Comparison of ENCODE assay signal across 1 cellular context in the genomic region with DNA sequence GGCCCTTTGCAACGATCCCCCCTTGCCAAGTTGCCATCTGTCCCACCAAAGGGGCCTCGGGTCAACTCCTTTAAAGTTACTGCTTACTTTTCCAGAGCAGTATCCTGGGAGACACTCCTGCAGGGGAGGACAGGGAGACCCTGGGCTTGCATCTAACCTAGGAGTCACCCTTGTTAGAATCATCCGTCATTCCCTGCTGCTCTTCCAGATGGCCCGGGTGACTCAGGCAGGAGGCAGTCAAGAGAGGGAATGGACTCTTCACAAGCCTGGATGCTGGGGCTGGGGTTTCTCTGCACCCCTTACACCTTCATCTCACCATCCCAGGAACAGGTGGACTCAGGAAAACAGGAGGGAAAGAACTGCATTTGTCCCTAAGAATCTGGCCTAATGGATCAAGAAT.
TF ChIP-seq lines count a peak whose summit lies in the region.

No MANE protein-coding gene starts in this region.

TF ChIP-seq in SK-N-SH treated with all-trans-retinoic acid at 6 μM for 48 hours, 23 proteins besides CTCF, POLR2A, EP300 and RAD21 (continued from another document):
- TF ChIP-seq, protein P1, sequence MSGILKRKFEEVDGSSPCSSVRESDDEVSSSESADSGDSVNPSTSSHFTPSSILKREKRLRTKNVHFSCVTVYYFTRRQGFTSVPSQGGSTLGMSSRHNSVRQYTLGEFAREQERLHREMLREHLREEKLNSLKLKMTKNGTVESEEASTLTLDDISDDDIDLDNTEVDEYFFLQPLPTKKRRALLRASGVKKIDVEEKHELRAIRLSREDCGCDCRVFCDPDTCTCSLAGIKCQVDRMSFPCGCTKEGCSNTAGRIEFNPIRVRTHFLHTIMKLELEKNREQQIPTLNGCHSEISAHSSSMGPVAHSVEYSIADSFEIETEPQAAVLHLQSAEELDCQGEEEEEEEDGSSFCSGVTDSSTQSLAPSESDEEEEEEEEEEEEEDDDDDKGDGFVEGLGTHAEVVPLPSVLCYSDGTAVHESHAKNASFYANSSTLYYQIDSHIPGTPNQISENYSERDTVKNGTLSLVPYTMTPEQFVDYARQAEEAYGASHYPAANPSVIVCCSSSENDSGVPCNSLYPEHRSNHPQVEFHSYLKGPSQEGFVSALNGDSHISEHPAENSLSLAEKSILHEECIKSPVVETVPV (CRISPR knock-in tag; IDR thresholded peaks at IDR 0.05), result no peak
- TF ChIP-seq, protein P2, sequence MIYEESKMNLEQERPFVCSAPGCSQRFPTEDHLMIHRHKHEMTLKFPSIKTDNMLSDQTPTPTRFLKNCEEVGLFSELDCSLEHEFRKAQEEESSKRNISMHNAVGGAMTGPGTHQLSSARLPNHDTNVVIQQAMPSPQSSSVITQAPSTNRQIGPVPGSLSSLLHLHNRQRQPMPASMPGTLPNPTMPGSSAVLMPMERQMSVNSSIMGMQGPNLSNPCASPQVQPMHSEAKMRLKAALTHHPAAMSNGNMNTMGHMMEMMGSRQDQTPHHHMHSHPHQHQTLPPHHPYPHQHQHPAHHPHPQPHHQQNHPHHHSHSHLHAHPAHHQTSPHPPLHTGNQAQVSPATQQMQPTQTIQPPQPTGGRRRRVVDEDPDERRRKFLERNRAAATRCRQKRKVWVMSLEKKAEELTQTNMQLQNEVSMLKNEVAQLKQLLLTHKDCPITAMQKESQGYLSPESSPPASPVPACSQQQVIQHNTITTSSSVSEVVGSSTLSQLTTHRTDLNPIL (CRISPR knock-in tag; IDR thresholded peaks at IDR 0.05; ENCODE audit: low read depth), result no peak
- TF ChIP-seq ZNF8 (CRISPR knock-in tag; IDR thresholded peaks at IDR 0.05), result no peak
- no peak for TF ChIP-seq GLIS3 (CRISPR knock-in tag; IDR thresholded peaks at IDR 0.05)
- TF ChIP-seq, protein P3, sequence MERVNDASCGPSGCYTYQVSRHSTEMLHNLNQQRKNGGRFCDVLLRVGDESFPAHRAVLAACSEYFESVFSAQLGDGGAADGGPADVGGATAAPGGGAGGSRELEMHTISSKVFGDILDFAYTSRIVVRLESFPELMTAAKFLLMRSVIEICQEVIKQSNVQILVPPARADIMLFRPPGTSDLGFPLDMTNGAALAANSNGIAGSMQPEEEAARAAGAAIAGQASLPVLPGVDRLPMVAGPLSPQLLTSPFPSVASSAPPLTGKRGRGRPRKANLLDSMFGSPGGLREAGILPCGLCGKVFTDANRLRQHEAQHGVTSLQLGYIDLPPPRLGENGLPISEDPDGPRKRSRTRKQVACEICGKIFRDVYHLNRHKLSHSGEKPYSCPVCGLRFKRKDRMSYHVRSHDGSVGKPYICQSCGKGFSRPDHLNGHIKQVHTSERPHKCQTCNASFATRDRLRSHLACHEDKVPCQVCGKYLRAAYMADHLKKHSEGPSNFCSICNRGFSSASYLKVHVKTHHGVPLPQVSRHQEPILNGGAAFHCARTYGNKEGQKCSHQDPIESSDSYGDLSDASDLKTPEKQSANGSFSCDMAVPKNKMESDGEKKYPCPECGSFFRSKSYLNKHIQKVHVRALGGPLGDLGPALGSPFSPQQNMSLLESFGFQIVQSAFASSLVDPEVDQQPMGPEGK (CRISPR knock-in tag; IDR thresholded peaks at IDR 0.05; ENCODE audit: borderline replicate concordance), result no peak
